10 cellular contexts compared by ENCODE assay signal in genomic region chr17:45372325-45372869, GRCh38. TPM values are rescaled to one million over a fixed set of nuclear protein-coding genes. Genes with fewer than 3 reads are reported as not detected.
DNase-seq lines count a peak whose midpoint lies in the region; ATAC-seq and TF ChIP-seq lines count a peak whose summit lies in the region.
"Had no signal": no experiment of that assay in that cellular context is flagged by ENCODE, and none has a peak within 500 bp of the region (broad histone marks: within the 10 kb centered on the region; RNA-seq: fewer than 3 reads in every experiment).

No MANE protein-coding gene starts in this region.

- CTCF ChIA-PET in HEK293T (lab: Yijun Ruan, JAX) = interaction anchor here (1.0 to 1.7 kb wide), 4 partner anchors 13 to 237 kb away, joined by 3 to 9 read pairs (median 3); partner anchors contain the start of gene ACBD4

- H3K27me3 Mint-ChIP-seq in endothelial cell (ENCODE audit: unreplicated experiment) (peaks cover 7% of the 10 kb centered on the region), nephron (ENCODE audit: low read depth) (peaks cover 13% of the 10 kb centered on the region)
- H3K27me3 Mint-ChIP-seq in naive thymus-derived CD8-positive, alpha-beta T cell = peaks cover 7 to 23% (median 14%) of the 10 kb centered on the region in 5 donors

- no peak overlapping the region for H3K4me3 Mint-ChIP-seq in endothelial cell (ENCODE audit: unreplicated experiment)
- peak overlapping the region; percentile 57 to 74 (median 65) for H3K4me3 Mint-ChIP-seq in nephron
- H3K4me3 Mint-ChIP-seq in naive thymus-derived CD8-positive, alpha-beta T cell = peak overlapping the region in 5 of 10 donors; percentile 11 to 81 (median 78)

- no peaks in the 10 kb centered on the region for H3K36me3 ChIP-seq in NT2/D1 (ENCODE audit: insufficient read depth, insufficient read length, low read length)
- H3K36me3 ChIP-seq: spleen had no signal

- peaks cover 14% of the 10 kb centered on the region for H3K4me1 Mint-ChIP-seq in endothelial cell (ENCODE audit: unreplicated experiment)
- H3K4me1 Mint-ChIP-seq in nephron = peaks cover 25% of the 10 kb centered on the region
- H3K4me1 Mint-ChIP-seq in naive thymus-derived CD8-positive, alpha-beta T cell = peaks cover 6 to 12% (median 8%) of the 10 kb centered on the region in 4 donors

- H3K4me1 ChIP-seq in NT2/D1 (ENCODE audit: insufficient read depth, insufficient read length) = peaks cover 16% of the 10 kb centered on the region

- H3K36me3 Mint-ChIP-seq in endothelial cell (ENCODE audit: low read depth, unreplicated experiment) (no peaks in the 10 kb centered on the region), nephron (ENCODE audit: low read depth) (no peaks in the 10 kb centered on the region)
- no peaks in the 10 kb centered on the region for H3K36me3 Mint-ChIP-seq in naive thymus-derived CD8-positive, alpha-beta T cell

- H3K27me3 ChIP-seq in NT2/D1 (ENCODE audit: insufficient read depth, insufficient read length) = no peaks in the 10 kb centered on the region

- in situ Hi-C loops in ACHN (cut with HindIII; ENCODE audit: low pct_ligation_motif_present, low pct_unique_long_range_greater_than_20kb, low sequenced_read_pairs) = no loop called here

- POLR2A ChIA-PET in HEK293T (lab: Yijun Ruan, JAX) = interaction anchor here (0.7 to 4.3 kb wide), 6 partner anchors 17 to 121 kb away, joined by 3 to 23 read pairs (median 4); partner anchors contain the start of gene MAP3K14
- POLR2A ChIA-PET in naive thymus-derived CD8-positive, alpha-beta T cell (lab: Charles Lee) = interaction anchor here (0.7 kb wide), 1 partner anchor 44 kb away, joined by 4 read pairs; no protein-coding TSS in a partner anchor

- peak overlapping the region; percentile 69 for H3K9ac ChIP-seq in NT2/D1 (ENCODE audit: insufficient read length, low read depth)

- no peak for ATAC-seq in naive thymus-derived CD8-positive, alpha-beta T cell

- H3K9me3 Mint-ChIP-seq in endothelial cell (ENCODE audit: unreplicated experiment) (no peaks in the 10 kb centered on the region), nephron (no peaks in the 10 kb centered on the region)
- no peaks in the 10 kb centered on the region for H3K9me3 Mint-ChIP-seq in naive thymus-derived CD8-positive, alpha-beta T cell

- DNase-seq in ACHN = peak; percentile 29
- DNase-seq in NT2/D1 (ENCODE audit: low read depth, low spot score) = no peak
- no peak for DNase-seq in endothelial cell (ENCODE audit: low spot score)
- no peak for DNase-seq in HuH-7.5 (ENCODE audit: low spot score)
- DNase-seq in HEK293T (ENCODE audit: extremely low spot score) = no peak
- no peak for DNase-seq in effector CD4-positive, alpha-beta T cell
- DNase-seq in naive thymus-derived CD8-positive, alpha-beta T cell = no peak
- DNase-seq: effector memory CD4-positive, alpha-beta T cell had no signal

- H3K27ac Mint-ChIP-seq in endothelial cell (ENCODE audit: unreplicated experiment) (peak overlapping the region; percentile 36), nephron (peak overlapping the region; percentile 30 to 85 (median 62))
- peak overlapping the region in 2 of 10 donors; percentile 43 to 44 for H3K27ac Mint-ChIP-seq in naive thymus-derived CD8-positive, alpha-beta T cell

- TF ChIP-seq CTCF in endothelial cell (IDR thresholded peaks at IDR 0.05; ENCODE audit: unreplicated experiment) = no peak
- TF ChIP-seq CTCF in nephron (IDR thresholded peaks at IDR 0.05; ENCODE audit: unreplicated experiment in 3 of 3) = no peak

- no peaks in the 10 kb centered on the region for H3K9me3 ChIP-seq in NT2/D1 (ENCODE audit: insufficient read depth, low read length)
- H3K9me3 ChIP-seq: spleen had no signal

- H3K4me3 ChIP-seq in NT2/D1 (ENCODE audit: insufficient read length, low read depth) = no peak overlapping the region

TF ChIP-seq in HEK293T, 16 proteins besides CTCF, POLR2A, EP300 and RAD21:
- TF ChIP-seq BHLHE40 (IDR thresholded peaks at IDR 0.05; ENCODE audit: borderline replicate concordance) = no peak
- TF ChIP-seq ELF4 (IDR thresholded peaks at IDR 0.05) = no peak
- no peak for TF ChIP-seq ARNT (IDR thresholded peaks at IDR 0.05)
- TF ChIP-seq FOXK2 (IDR thresholded peaks at IDR 0.05) = no peak
- no peak for TF ChIP-seq FOXA1 (IDR thresholded peaks at IDR 0.05)
- TF ChIP-seq HDGF (IDR thresholded peaks at IDR 0.05; ENCODE audit: borderline replicate concordance) = no peak
- TF ChIP-seq PKNOX1 (IDR thresholded peaks at IDR 0.05) = no peak
- no peak for TF ChIP-seq SUZ12 (IDR thresholded peaks at IDR 0.05)
- TF ChIP-seq NFRKB (IDR thresholded peaks at IDR 0.05) = no peak
- TF ChIP-seq CTBP1 (IDR thresholded peaks at IDR 0.05; ENCODE audit: borderline replicate concordance) = no peak
- no peak for TF ChIP-seq ZNF384 (IDR thresholded peaks at IDR 0.05)
- no peak for TF ChIP-seq SP1 (IDR thresholded peaks at IDR 0.05)
- no peak for TF ChIP-seq FOXM1 (IDR thresholded peaks at IDR 0.05; ENCODE audit: borderline replicate concordance)
- TF ChIP-seq LEF1 (IDR thresholded peaks at IDR 0.05; ENCODE audit: borderline replicate concordance) = no peak
- TF ChIP-seq TARDBP (IDR thresholded peaks at IDR 0.05) = no peak

RNA-seq across cellular contexts. Expression of gene MAP3K14, which starts 55.6 kb away (rescaled TPM):
- 5.2 TPM for total RNA-seq in endothelial cell (ENCODE audit: unreplicated experiment)
- total RNA-seq in naive thymus-derived CD8-positive, alpha-beta T cell = 10 to 100 TPM; 37.6 to 37.8 TPM
- 1 to 10 TPM in 2 of 3 donors, under 1 TPM in 1; 0.73 to 7.2 (median 1.8) TPM for polyA plus RNA-seq in naive thymus-derived CD8-positive, alpha-beta T cell
